In the genomic region with DNA sequence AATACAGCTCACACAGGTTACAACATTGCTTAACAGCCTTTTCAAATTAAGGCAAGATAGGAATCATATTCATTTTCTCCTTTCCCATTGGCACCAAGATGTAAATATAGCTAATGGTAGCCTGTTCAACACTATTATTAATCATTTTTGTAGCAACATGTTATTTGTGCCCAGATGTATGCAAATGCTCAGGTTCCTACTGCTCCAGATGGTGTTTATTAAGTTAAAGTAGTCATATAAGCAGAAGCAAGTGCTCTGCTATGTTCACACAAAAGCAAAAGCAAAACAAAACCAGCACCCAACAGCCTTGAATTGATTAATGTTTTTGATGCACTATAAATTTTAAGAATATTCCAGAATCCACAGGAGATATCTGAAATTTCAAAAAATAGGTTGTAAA, we compare ENCODE assay signal across 13 cellular contexts.
DNase-seq lines count a peak whose midpoint lies in the region; ATAC-seq and TF ChIP-seq lines count a peak whose summit lies in the region.
"Had no signal": no experiment of that assay in that cellular context is flagged by ENCODE, and none has a peak within 500 bp of the region (broad histone marks: within the 10 kb centered on the region; RNA-seq: fewer than 3 reads in every experiment).

No MANE protein-coding gene starts in this region.

- peak; percentile 69 for DNase-seq in DMS 273 treated with DMSO at 0.1 percent for 48 hours (lab: John Stamatoyannopoulos, UW)
- DNase-seq in NCI-H1694 (lab: John Stamatoyannopoulos, UW) = peak; percentile 9
- DNase-seq in NCI-H69 (lab: John Stamatoyannopoulos, UW) = peak; percentile 78
- peak; percentile 3 for DNase-seq in fibroblast of peridontal ligament (ENCODE audit: extremely low read depth)
- DNase-seq in erythroblast (lab: John Stamatoyannopoulos, UW) = no peak
- no peak for DNase-seq in amygdala (lab: John Stamatoyannopoulos, UW)
- DNase-seq: CD8-positive, alpha-beta T cell; COR-L47; DMS53; H7 had no signal

- TF ChIP-seq POLR2A in erythroblast (IDR thresholded peaks at IDR 0.05; ENCODE audit: low read length) = no peak

- ATAC-seq in GM21786 (IDR thresholded peaks at IDR 0.05; ENCODE audit: unreplicated experiment) = no peak
- ATAC-seq: A549; CD8-positive, alpha-beta T cell; GM23338 had no signal

Comparison
In these comparisons a context has a peak if more than half of its experiments do, and no peak if none do; other contexts are left out.
1. DNase-seq: peak in DMS 273 treated with DMSO at 0.1 percent for 48 hours (single experiment), NCI-H1694 (single experiment), NCI-H69 (single experiment) and fibroblast of peridontal ligament (single experiment); none in erythroblast (0 of 2) and amygdala (0 of 56).